ENCODE assay signal across 22 cellular contexts in the genomic region with DNA sequence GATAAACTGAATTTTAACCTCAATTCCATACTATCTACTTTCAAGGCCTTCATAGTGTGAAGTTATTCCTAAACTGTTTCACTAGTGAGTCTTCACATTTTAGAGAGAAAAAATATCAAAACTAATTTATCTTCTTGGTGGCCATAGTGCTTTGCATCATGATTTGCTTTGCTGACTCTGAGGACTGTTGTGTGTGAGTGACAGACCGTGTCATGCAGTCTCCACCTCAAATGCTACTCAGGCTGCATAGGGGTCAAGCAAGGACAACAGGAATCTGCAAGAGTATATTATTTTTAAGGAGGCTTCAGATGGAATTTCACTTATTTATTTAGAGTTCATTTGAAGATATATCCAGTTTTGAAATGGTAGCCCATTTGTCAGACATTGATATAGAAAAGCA.
"Had no signal": no experiment of that assay in that cellular context is flagged by ENCODE, and none has a peak within 500 bp of the region (broad histone marks: within the 10 kb centered on the region; RNA-seq: fewer than 3 reads in every experiment).

No MANE protein-coding gene starts in this region.

- H3K4me3 ChIP-seq: colonic mucosa, heart left ventricle, left ventricle myocardium inferior, lower lobe of right lung, smooth muscle cell, suprapubic skin, thyroid gland had no signal

- H3K27ac Mint-ChIP-seq: memory B cell, mesothelial cell of epicardium, natural killer cell, type B pancreatic cell had no signal

- H3K9me3 Mint-ChIP-seq: memory B cell, mesothelial cell of epicardium, natural killer cell, type B pancreatic cell had no signal

- H3K4me1 Mint-ChIP-seq: memory B cell, mesothelial cell of epicardium, natural killer cell had no signal

- H3K27ac ChIP-seq: colonic mucosa, heart left ventricle, left ventricle myocardium inferior, lower lobe of right lung, suprapubic skin, thyroid gland had no signal

- H3K4me1 ChIP-seq: colonic mucosa, lower lobe of right lung, suprapubic skin, thyroid gland had no signal

- H3K36me3 Mint-ChIP-seq: memory B cell, mesothelial cell of epicardium, natural killer cell, type B pancreatic cell had no signal

- H3K4me3 Mint-ChIP-seq: memory B cell, mesothelial cell of epicardium, natural killer cell, type B pancreatic cell had no signal

- H3K27me3 Mint-ChIP-seq: memory B cell, type B pancreatic cell had no signal

- DNase-seq: cerebellar nuclear complex; colonic mucosa; dermis blood vessel endothelial cell; effector CD8-positive, alpha-beta T cell; foreskin melanocyte; heart left ventricle; hypothalamus; islet precursor cell; left ventricle myocardium inferior; lower lobe of right lung; natural killer cell; occipital lobe; right cardiac atrium; stimulated activated CD4-positive, alpha-beta T cell treated with anti-CD3 and anti-CD28 coated beads, Interleukin-2, amount 100 ng/mL, for 48 hours; stimulated activated naive CD4-positive, alpha-beta T cell treated with Interleukin-2 at 50 U/mL for 16 hours had no signal

- FAIRE-seq: urothelium cell line had no signal

- H3K9me3 ChIP-seq: colonic mucosa, heart left ventricle, left ventricle myocardium inferior, lower lobe of right lung, suprapubic skin, thyroid gland had no signal

- ATAC-seq: heart left ventricle, lower lobe of right lung, natural killer cell, right cardiac atrium had no signal

- H3K27me3 ChIP-seq: colonic mucosa, heart left ventricle, suprapubic skin, thyroid gland had no signal

- H3K36me3 ChIP-seq: colonic mucosa, heart left ventricle, left ventricle myocardium inferior, lower lobe of right lung, suprapubic skin, thyroid gland had no signal
